In the genomic region with DNA sequence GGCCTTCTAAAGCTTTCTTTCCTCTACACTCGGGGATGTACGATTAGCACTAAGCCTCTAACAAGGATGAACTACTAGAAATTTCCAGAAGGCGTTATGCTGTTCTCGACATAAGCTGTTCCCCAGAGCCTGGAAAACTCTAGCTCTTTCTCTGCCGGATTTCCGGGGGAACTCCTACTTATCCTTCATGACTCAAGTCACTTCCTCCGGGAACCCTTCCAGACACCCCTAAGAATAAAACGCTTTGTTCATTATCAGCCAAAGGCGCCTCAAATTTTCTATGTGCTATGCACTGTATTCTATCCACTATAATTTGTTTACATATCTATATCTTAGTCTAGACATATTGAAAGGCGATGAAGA, we compare ENCODE assay signal across 8 cellular contexts. TPM values are rescaled to one million over a fixed set of nuclear protein-coding genes. Genes with fewer than 3 reads are reported as not detected.
DNase-seq lines count a peak whose midpoint lies in the region; ATAC-seq and TF ChIP-seq lines count a peak whose summit lies in the region.

No MANE protein-coding gene starts in this region.

- H4K20me1 ChIP-seq in PC-3 (ENCODE audit: low read length) (no peaks in the 10 kb centered on the region), mammary epithelial cell (ENCODE audit: insufficient read depth, low read length) (no peaks in the 10 kb centered on the region)

- POLR2A ChIA-PET in PC-3 (lab: Charles Lee; ENCODE audit: unreplicated experiment): interaction anchor here (0.5 to 0.7 kb wide), 4 partner anchors 19 to 1269 kb away, joined by 3 to 6 read pairs (median 4); a partner anchor contains a TSS

- no peaks in the 10 kb centered on the region for H3K9me2 ChIP-seq in PC-3 (replicated peaks; ENCODE audit: low read length)

- H3K4me3 ChIP-seq in PC-3 (ENCODE audit: low read length) (peak overlapping the region; percentile 77), mammary epithelial cell (replicated peaks in 1 of 3; ENCODE audit: insufficient read depth in 1 of 3, low read depth in 2 of 3, low read length in 3 of 3) (peak overlapping the region; percentile 68 to 86 (median 84)), skeletal muscle tissue (ENCODE audit: low read length in 3 of 3) (peak overlapping the region; percentile 94 to 96 (median 94))

- H3K27ac ChIP-seq in PC-3 (ENCODE audit: low read length) (peak overlapping the region; percentile 61), mammary epithelial cell (ENCODE audit: insufficient read depth, low read depth, low read length) (peak overlapping the region; percentile 64), skeletal muscle tissue (ENCODE audit: low read depth, low read length) (peak overlapping the region; percentile 92)

- dilution Hi-C loops in mammary epithelial cell (cut with HindIII; ENCODE audit: low sequenced_read_pairs): no loop called here

- no peaks in the 10 kb centered on the region for H3K27me3 ChIP-seq in PC-3 (ENCODE audit: low read length)
- no peaks in the 10 kb centered on the region for H3K27me3 ChIP-seq in mammary epithelial cell (ENCODE audit: insufficient read depth, low read length)
- H3K27me3 ChIP-seq in skeletal muscle tissue (ENCODE audit: control insufficient read depth in 3 of 3, insufficient read depth in 3 of 3, low read length in 3 of 3): no peaks in the 10 kb centered on the region

- H3K4me2 ChIP-seq in PC-3 (ENCODE audit: low read length) (peak overlapping the region; percentile 92), mammary epithelial cell (ENCODE audit: insufficient read depth, low read depth, low read length) (peak overlapping the region; percentile 89)

- CTCF ChIA-PET in PC-3 (lab: Charles Lee) (no interaction called here), mammary epithelial cell (lab: Charles Lee; ENCODE audit: low non-redundant PET) (no interaction called here)

- H3F3A ChIP-seq in PC-3 (ENCODE audit: low read length, unreplicated experiment): peaks cover 6% of the 10 kb centered on the region

- H2AFZ ChIP-seq in PC-3 (ENCODE audit: low read length) (peak overlapping the region; percentile 91), mammary epithelial cell (ENCODE audit: low read depth, low read length) (peak overlapping the region; percentile 93)

- ATAC-seq in PC-3 (peak; percentile 16), GM19467 (IDR thresholded peaks at IDR 0.05; ENCODE audit: unreplicated experiment) (no peak)

- no peaks in the 10 kb centered on the region for H3K9me3 ChIP-seq in PC-3 (ENCODE audit: low read length)
- H3K9me3 ChIP-seq in mammary epithelial cell (replicated peaks; ENCODE audit: insufficient read depth, low read length): no peaks in the 10 kb centered on the region
- H3K9me3 ChIP-seq in skeletal muscle tissue (ENCODE audit: control insufficient read depth in 3 of 3, low read length in 3 of 3): no peaks in the 10 kb centered on the region

- DNase-seq in NCI-H345 (lab: John Stamatoyannopoulos, UW) (peak; percentile 6), NCI-H345 treated with DMSO at 0.1 percent for 48 hours (lab: John Stamatoyannopoulos, UW; ENCODE audit: unreplicated experiment) (no peak), PC-3 (peak; percentile 49), mammary epithelial cell (peak; percentile 64), inferior parietal cortex (ENCODE audit: extremely low spot score) (peak; percentile 91), NCI-H446 treated with DMSO at 0.1 percent for 48 hours (lab: John Stamatoyannopoulos, UW) (no peak)

- no peak for TF ChIP-seq CTCF in PC-3 (conservative IDR thresholded peaks at IDR 0.05; ENCODE audit: low read depth, low read length)
- no peak for TF ChIP-seq CTCF in mammary epithelial cell (conservative IDR thresholded peaks at IDR 0.05 in 1 of 2, IDR thresholded peaks at IDR 0.05 in 1 of 2; ENCODE audit: extremely low read depth in 1 of 2, insufficient read depth in 1 of 2, low read depth in 1 of 2, low read length in 2 of 2)

- intact Hi-C loops in PC-3 (cut with micrococcal nuclease) (loop anchor here (5.0 kb wide), 1 partner anchor 52 kb away; a partner anchor contains a TSS), mammary epithelial cell (cut with micrococcal nuclease) (loop anchor here (1.0 kb wide), 1 partner anchor 155 kb away; no protein-coding TSS in a partner anchor)

- WGBS in mammary epithelial cell (ENCODE audit: low coverage, missing lambda C conversion rate): 6% methylated on average over 10 of the region's 10 CpGs

- H3K9ac ChIP-seq in PC-3 (ENCODE audit: low read length): peak overlapping the region; percentile 68
- H3K9ac ChIP-seq in mammary epithelial cell (ENCODE audit: insufficient read depth, low read length): peak overlapping the region; percentile 48
- H3K9ac ChIP-seq in skeletal muscle tissue (ENCODE audit: low read depth in 1 of 3, low read length in 3 of 3): peak overlapping the region; percentile 84 to 98 (median 95)

- peaks cover 29% of the 10 kb centered on the region for H3K79me2 ChIP-seq in PC-3 (ENCODE audit: low read length)
- H3K79me2 ChIP-seq in mammary epithelial cell (ENCODE audit: insufficient read depth, low read length): peaks cover 52% of the 10 kb centered on the region

- H3K4me1 ChIP-seq in PC-3 (ENCODE audit: insufficient read depth, low read length): peaks cover 35% of the 10 kb centered on the region
- H3K4me1 ChIP-seq in mammary epithelial cell (ENCODE audit: insufficient read depth, low read length): peaks cover 32% of the 10 kb centered on the region
- peaks cover 18 to 25% (median 22%) of the 10 kb centered on the region in 3 donors for H3K4me1 ChIP-seq in skeletal muscle tissue (ENCODE audit: control insufficient read depth in 3 of 3, insufficient read depth in 3 of 3, low read length in 3 of 3)

- H3K36me3 ChIP-seq in PC-3 (ENCODE audit: low read depth, low read length) (no peaks in the 10 kb centered on the region), mammary epithelial cell (ENCODE audit: insufficient read depth, low read length) (no peaks in the 10 kb centered on the region), skeletal muscle tissue (ENCODE audit: control insufficient read depth in 3 of 3, insufficient read depth in 3 of 3, low read length in 3 of 3) (peaks cover 0 to 2% (median 0%) of the 10 kb centered on the region in 3 donors)

- BruUV-seq in PC-3 (replicated peaks; lab: Mats Ljungman, UMichigan) (TSS peak; percentile 66), mammary epithelial cell (replicated peaks; lab: Mats Ljungman, UMichigan) (TSS peak; percentile 85)

- in situ Hi-C loops in mammary epithelial cell (cut with MboI; ENCODE audit: low sequenced_read_pairs in 2 of 2): no loop called here

RNA-seq across cellular contexts. Expression of a gene that starts 0.5 kb away (rescaled TPM):
- total RNA-seq in PC-3 (2014; rRNA removed): 40.2 and 45.1 TPM in 2 replicates
- 10 to 100 TPM; 40.0 to 45.7 TPM for total RNA-seq in mammary epithelial cell
- 21.7 TPM for polyA plus RNA-seq in mammary epithelial cell
- 28.0 TPM for polyA minus RNA-seq in mammary epithelial cell
- total RNA-seq in skeletal muscle tissue: 50.6 TPM

RNA-seq across cellular contexts. Expression of a gene that starts 4.0 kb away (rescaled TPM):
- total RNA-seq in PC-3 (2014; rRNA removed) (25.6 and 26.8 TPM in 2 replicates), mammary epithelial cell (10 to 100 TPM; 48.7 to 56.3 TPM), skeletal muscle tissue (274 TPM)
- 13.0 TPM for polyA plus RNA-seq in mammary epithelial cell
- polyA minus RNA-seq in mammary epithelial cell: 67.6 TPM

RNA-seq across cellular contexts. Expression of a gene that starts 53.6 kb away (rescaled TPM):
- total RNA-seq in PC-3 (2014; rRNA removed) (9.1 and 19.0 TPM in 2 replicates), mammary epithelial cell (10 to 100 TPM; 29.8 to 42.5 TPM), skeletal muscle tissue (8.9 TPM)
- 14.2 TPM for polyA plus RNA-seq in mammary epithelial cell
- polyA minus RNA-seq in mammary epithelial cell: 27.8 TPM

RNA-seq across cellular contexts. Expression of a gene that starts 53.7 kb away (rescaled TPM):
- 36.5 and 44.1 TPM in 2 replicates for total RNA-seq in PC-3 (2014; rRNA removed)
- total RNA-seq in mammary epithelial cell: 10 to 100 TPM; 25.3 to 34.3 TPM
- polyA plus RNA-seq in mammary epithelial cell: 23.0 TPM
- polyA minus RNA-seq in mammary epithelial cell: 13.3 TPM
- total RNA-seq in skeletal muscle tissue: 9.4 TPM

Comparison
In these comparisons a context has a peak if more than half of its experiments do, and no peak if none do; other contexts are left out.
1. DNase-seq: peak in NCI-H345 (single experiment), PC-3 (single experiment), mammary epithelial cell (single experiment) and inferior parietal cortex (single experiment); none in NCI-H345 treated with DMSO at 0.1 percent for 48 hours (single experiment) and NCI-H446 treated with DMSO at 0.1 percent for 48 hours (single experiment).
2. Peak in every context shown above with its lines, with median percentiles within 50 percentile points of each other: H3K27ac ChIP-seq, H3K4me3 ChIP-seq and H3K9ac ChIP-seq.